ENCODE assay signal across 8 cellular contexts in genomic region chr12:103955811-103956514, GRCh38. TPM values are rescaled to one million over a fixed set of nuclear protein-coding genes. Genes with fewer than 3 reads are reported as not detected.
DNase-seq lines count a peak whose midpoint lies in the region; ATAC-seq, FAIRE-seq and TF ChIP-seq lines count a peak whose summit lies in the region.

No MANE protein-coding gene starts in this region.

- CTCF ChIA-PET in Panc1 (lab: Charles Lee) (no interaction called here), endothelial cell of umbilical vein (lab: Charles Lee) (interaction anchor here (1.0 to 1.4 kb wide), 4 partner anchors 10 to 153 kb away, joined by 4 to 20 read pairs (median 5); partner anchors contain the start of gene TDG)

- H3K9ac ChIP-seq in endothelial cell of umbilical vein (replicated peaks; ENCODE audit: extremely low read depth, insufficient read depth, low read length), result peak overlapping the region; percentile 40

- H3K36me3 Mint-ChIP-seq in neural crest cell (ENCODE audit: low read depth), result peaks cover 7% of the 10 kb centered on the region

- H3K27me3 Mint-ChIP-seq in neural crest cell (ENCODE audit: low read depth), result peaks cover 3% of the 10 kb centered on the region

- in situ Hi-C loops in G401 (cut with HindIII; ENCODE audit: low sequenced_read_pairs), result no loop called here
- in situ Hi-C loops in Panc1 (cut with HindIII; ENCODE audit: low pct_unique_long_range_greater_than_20kb, low sequenced_read_pairs), result no loop called here

- H3K27ac ChIP-seq in Panc1 (ENCODE audit: low read length), result peak overlapping the region; percentile 98
- H3K27ac ChIP-seq in endothelial cell of umbilical vein (ENCODE audit: insufficient read depth, low read depth, low read length), result no peak overlapping the region

- TF ChIP-seq POLR2A in endothelial cell of umbilical vein (IDR thresholded peaks at IDR 0.05; ENCODE audit: low read depth, low read length), result no peak

- peak overlapping the region; percentile 97 for H3K27ac Mint-ChIP-seq in neural crest cell (ENCODE audit: unreplicated experiment)

- H3K79me2 ChIP-seq in endothelial cell of umbilical vein (ENCODE audit: control insufficient read depth, insufficient read depth, low read length), result peaks cover 23% of the 10 kb centered on the region

- peaks cover 20% of the 10 kb centered on the region for H3K4me1 ChIP-seq in Panc1 (ENCODE audit: control insufficient read depth, insufficient read depth, low read length)
- H3K4me1 ChIP-seq in endothelial cell of umbilical vein (ENCODE audit: control insufficient read depth, extremely low read depth, insufficient read depth, low read length), result peaks cover 9% of the 10 kb centered on the region

- H3K4me2 ChIP-seq in endothelial cell of umbilical vein (ENCODE audit: insufficient read depth, low read length), result peak overlapping the region; percentile 90

- FAIRE-seq in endothelial cell of umbilical vein (lab: Jason Lieb, UNC), result no peak

- H2AFZ ChIP-seq in endothelial cell of umbilical vein (ENCODE audit: low read depth, low read length), result peak overlapping the region; percentile 49

- peaks cover 2% of the 10 kb centered on the region for H4K20me1 ChIP-seq in endothelial cell of umbilical vein (replicated peaks; ENCODE audit: control insufficient read depth, extremely low read depth, insufficient read depth, low read length)

- ATAC-seq in Panc1 (peak; percentile 17; the same call in 1 of the 2 replicates), HG02759 (IDR thresholded peaks at IDR 0.05; ENCODE audit: unreplicated experiment) (no peak), HG03139 (IDR thresholded peaks at IDR 0.05; ENCODE audit: unreplicated experiment) (no peak)

- H3K4me1 Mint-ChIP-seq in neural crest cell, result peaks cover 32% of the 10 kb centered on the region

- no peaks in the 10 kb centered on the region for H3K9me3 ChIP-seq in Panc1 (ENCODE audit: control insufficient read depth, insufficient read depth, low read depth, low read length)
- H3K9me3 ChIP-seq in endothelial cell of umbilical vein (replicated peaks; ENCODE audit: control insufficient read depth, insufficient read depth, low read length), result no peaks in the 10 kb centered on the region

- intact Hi-C loops in Panc1 (cut with micrococcal nuclease; ENCODE audit: unreplicated experiment) (no loop called here), endothelial cell of umbilical vein (cut with micrococcal nuclease) (loop anchor here (2.0 kb wide), 2 partner anchors 109 to 153 kb away; partner anchors contain the start of gene HCFC2)

- no peaks in the 10 kb centered on the region for H3K9me1 ChIP-seq in endothelial cell of umbilical vein (replicated peaks; ENCODE audit: control insufficient read depth, extremely low read depth, insufficient read depth, low read length)

- TF ChIP-seq CTCF in Panc1 (IDR thresholded peaks at IDR 0.05), result no peak
- TF ChIP-seq CTCF in endothelial cell of umbilical vein (IDR thresholded peaks at IDR 0.05; ENCODE audit: extremely low read depth in 1 of 2, insufficient read depth in 1 of 2, low read depth in 1 of 2, low read length in 2 of 2), result no peak
- TF ChIP-seq CTCF in neural crest cell (conservative IDR thresholded peaks at IDR 0.05), result no peak

- no TSS peak for BruUV-seq in Panc1 (replicated peaks; lab: Mats Ljungman, UMichigan)
- BruUV-seq in endothelial cell of umbilical vein (replicated peaks; lab: Mats Ljungman, UMichigan), result no TSS peak

- peak overlapping the region; percentile 75 to 86 for H3K4me3 ChIP-seq in Panc1 (ENCODE audit: low read depth in 2 of 2, low read length in 2 of 2)
- H3K4me3 ChIP-seq in endothelial cell of umbilical vein (replicated peaks in 1 of 3; ENCODE audit: insufficient read depth in 1 of 3, low read depth in 1 of 3, low read length in 3 of 3), result peak overlapping the region; percentile 60 to 86 (median 83)

- no peaks in the 10 kb centered on the region for H3K9me3 Mint-ChIP-seq in neural crest cell

- DNase-seq in G401 (ENCODE audit: low spot score) (peak; percentile 19), Panc1 (ENCODE audit: low read depth, low spot score) (no peak), endothelial cell of umbilical vein (ENCODE audit: low read depth, low spot score) (no peak), neural crest cell (ENCODE audit: low read depth, low spot score) (no peak), epidermal melanocyte (ENCODE audit: insufficient read length, low spot score) (no peak), NCI-H1417 treated with DMSO at 0.1 percent for 48 hours (lab: John Stamatoyannopoulos, UW) (no peak)

- POLR2A ChIA-PET in Panc1 (lab: Charles Lee) (interaction anchor here (1.0 to 1.4 kb wide), 2 partner anchors 10 to 21 kb away, joined by 3 read pairs; partner anchors contain the start of gene TDG), endothelial cell of umbilical vein (lab: Charles Lee) (interaction anchor here (0.7 to 2.4 kb wide), 2 partner anchors 10 to 26 kb away, joined by 5 to 34 read pairs; partner anchors contain the start of genes HSP90B1 and TDG)

- H3K36me3 ChIP-seq in Panc1 (ENCODE audit: control insufficient read depth, insufficient read depth, low read length) (peaks cover 19% of the 10 kb centered on the region), endothelial cell of umbilical vein (ENCODE audit: control insufficient read depth in 2 of 2, extremely low read depth in 1 of 2, insufficient read depth in 2 of 2, low read length in 2 of 2) (peaks cover 7 to 12% of the 10 kb centered on the region in 2 experiments)

- peak overlapping the region; percentile 98 for H3K4me3 Mint-ChIP-seq in neural crest cell

- H3K27me3 ChIP-seq in Panc1 (ENCODE audit: control insufficient read depth, insufficient read depth, low read length) (no peaks in the 10 kb centered on the region), endothelial cell of umbilical vein (ENCODE audit: control insufficient read depth in 2 of 2, insufficient read depth in 2 of 2, low read length in 2 of 2) (no peaks in the 10 kb centered on the region)

- dilution Hi-C loops in endothelial cell of umbilical vein (cut with MboI; ENCODE audit: extremely low pct_ligation_motif_present, low sequenced_read_pairs), result no loop called here

TF ChIP-seq in endothelial cell of umbilical vein, 7 proteins besides CTCF, POLR2A, EP300 and RAD21:
- TF ChIP-seq JUN (IDR thresholded peaks at IDR 0.05; ENCODE audit: borderline replicate concordance, insufficient read depth, insufficient read length, low read depth) (no peak), FOS (IDR thresholded peaks at IDR 0.05; ENCODE audit: borderline replicate concordance, insufficient read depth, low read length) (no peak), MYC (IDR thresholded peaks at IDR 0.05; ENCODE audit: low read depth, low read length) (no peak), MAX (IDR thresholded peaks at IDR 0.05; ENCODE audit: insufficient read depth, insufficient read length) (no peak), GATA2 (IDR thresholded peaks at IDR 0.05; ENCODE audit: insufficient read depth, insufficient read length, low read depth, low read length) (no peak), POLR2AphosphoS5 (IDR thresholded peaks at IDR 0.05; ENCODE audit: insufficient read depth, low read depth, low read length) (no peak), EZH2 (IDR thresholded peaks at IDR 0.05; ENCODE audit: borderline replicate concordance, low read depth, low read length, severe bottlenecking) (no peak)

RNA-seq across cellular contexts. Expression of gene TDG, which starts 9.7 kb away (rescaled TPM):
- total RNA-seq in G401 (2014; rRNA removed; shearing (Covaris generic)), result 30.8 and 47.5 TPM in 2 replicates
- 38.2 TPM for total RNA-seq in Panc1 (2021; ENCODE audit: unreplicated experiment)
- polyA plus RNA-seq in Panc1 (2012; ENCODE audit: insufficient read length), result 19.6 TPM
- total RNA-seq in endothelial cell of umbilical vein, result 35.1 and 36.8 TPM in 2 replicates
- 13.8 and 17.6 TPM in 2 replicates for polyA plus RNA-seq in endothelial cell of umbilical vein
- polyA plus RNA-seq in endothelial cell of umbilical vein (2011; cell fraction: cytosol; rRNA removed), result 16.5 and 18.1 TPM in 2 replicates
- polyA plus RNA-seq in endothelial cell of umbilical vein (2011; cell fraction: nucleus; rRNA removed), result 29.0 and 40.9 TPM in 2 replicates
- polyA plus RNA-seq in endothelial cell of umbilical vein (2012), result 27.8 and 35.9 TPM in 2 replicates
- polyA minus RNA-seq in endothelial cell of umbilical vein, result 17.9 and 18.1 TPM in 2 replicates
- 13.5 TPM for polyA minus RNA-seq in endothelial cell of umbilical vein (2011; cell fraction: cytosol; rRNA and poly(A)+ RNA removed)
- polyA minus RNA-seq in endothelial cell of umbilical vein (2011; cell fraction: nucleus; rRNA and poly(A)+ RNA removed), result 21.6 and 31.0 TPM in 2 replicates
- total RNA-seq in neural crest cell, result 53.0 and 57.1 TPM in 2 replicates

RNA-seq across cellular contexts. Expression of gene HSP90B1, which starts 25.8 kb away (rescaled TPM):
- total RNA-seq in G401 (2014; rRNA removed; shearing (Covaris generic)), result 308 and 400 TPM in 2 replicates
- total RNA-seq in Panc1 (2021; ENCODE audit: unreplicated experiment), result 503 TPM
- polyA plus RNA-seq in Panc1 (2012; ENCODE audit: insufficient read length), result 275 TPM
- total RNA-seq in endothelial cell of umbilical vein, result 1,253 and 1,310 TPM in 2 replicates
- 188 and 310 TPM in 2 replicates for polyA plus RNA-seq in endothelial cell of umbilical vein
- polyA plus RNA-seq in endothelial cell of umbilical vein (2011; cell fraction: cytosol; rRNA removed), result 622 and 672 TPM in 2 replicates
- 1,138 and 1,640 TPM in 2 replicates for polyA plus RNA-seq in endothelial cell of umbilical vein (2011; cell fraction: nucleus; rRNA removed)
- polyA plus RNA-seq in endothelial cell of umbilical vein (2012), result 967 and 1,014 TPM in 2 replicates
- 299 and 328 TPM in 2 replicates for polyA minus RNA-seq in endothelial cell of umbilical vein
- 72.4 TPM for polyA minus RNA-seq in endothelial cell of umbilical vein (2011; cell fraction: cytosol; rRNA and poly(A)+ RNA removed)
- polyA minus RNA-seq in endothelial cell of umbilical vein (2011; cell fraction: nucleus; rRNA and poly(A)+ RNA removed), result 434 and 718 TPM in 2 replicates
- total RNA-seq in neural crest cell, result 566 and 570 TPM in 2 replicates
